Comparison of ENCODE assay signal across 13 cellular contexts in the genomic region with DNA sequence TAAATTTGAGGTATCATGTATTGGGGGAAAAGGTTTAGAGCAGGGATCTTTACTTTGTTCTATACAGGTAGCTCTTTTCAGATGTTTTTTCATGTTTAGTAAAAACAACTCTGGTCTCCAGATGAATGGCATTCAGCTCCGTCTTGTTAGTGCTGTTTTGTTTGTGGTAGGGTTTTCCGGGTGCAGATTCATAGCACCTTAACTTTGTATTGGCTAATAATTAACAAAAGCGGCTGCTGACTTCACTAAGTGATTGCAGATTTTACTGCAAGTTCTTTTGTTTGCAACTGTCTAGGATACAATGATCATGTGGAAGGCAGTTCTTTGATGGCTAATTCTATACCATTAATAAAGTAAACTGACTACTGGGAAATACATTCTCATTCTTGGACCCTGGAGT. TPM values are rescaled to one million over a fixed set of nuclear protein-coding genes. Genes with fewer than 3 reads are reported as not detected.
DNase-seq lines count a peak whose midpoint lies in the region; ATAC-seq, FAIRE-seq and TF ChIP-seq lines count a peak whose summit lies in the region.
"Had no signal": no experiment of that assay in that cellular context is flagged by ENCODE, and none has a peak within 500 bp of the region (broad histone marks: within the 10 kb centered on the region; RNA-seq: fewer than 3 reads in every experiment).

No MANE protein-coding gene starts in this region.

- H3K27ac ChIP-seq in kidney (ENCODE audit: low read depth in 2 of 2, low read length in 2 of 2) (no peak overlapping the region), gastroesophageal sphincter (no peak overlapping the region)
- H3K27ac ChIP-seq: coronary artery had no signal

- TF ChIP-seq CTCF in kidney (IDR thresholded peaks at IDR 0.05; ENCODE audit: borderline replicate concordance, extremely low read depth, insufficient read depth): no peak
- no peak for TF ChIP-seq CTCF in gastroesophageal sphincter (IDR thresholded peaks at IDR 0.05)

- H3K27me3 ChIP-seq in gastroesophageal sphincter: no peaks in the 10 kb centered on the region

- intact Hi-C loops in kidney (cut with DNase I): no loop called here

- no peaks in the 10 kb centered on the region for H3K9me3 ChIP-seq in kidney (ENCODE audit: control insufficient read depth in 1 of 2, low read length in 2 of 2)
- no peaks in the 10 kb centered on the region for H3K9me3 ChIP-seq in gastroesophageal sphincter

- H3K4me1 ChIP-seq in kidney (ENCODE audit: control insufficient read depth in 1 of 2, insufficient read depth in 1 of 2, low read depth in 1 of 2, low read length in 2 of 2) (peaks cover 0 to 5% of the 10 kb centered on the region in 2 donors), gastroesophageal sphincter (peaks cover 3 to 19% (median 4%) of the 10 kb centered on the region in 3 donors)

- ATAC-seq in GM18861 (IDR thresholded peaks at IDR 0.05; ENCODE audit: unreplicated experiment) (peak; percentile 4), GM21825 (IDR thresholded peaks at IDR 0.05; ENCODE audit: unreplicated experiment) (peak; percentile 12), HG03432 (IDR thresholded peaks at IDR 0.05; ENCODE audit: unreplicated experiment) (peak; percentile 27), gastroesophageal sphincter (no peak)

- H3K36me3 ChIP-seq in kidney (ENCODE audit: control insufficient read depth in 1 of 2, insufficient read depth in 2 of 2, low read length in 2 of 2): no peaks in the 10 kb centered on the region
- H3K36me3 ChIP-seq in gastroesophageal sphincter: no peaks in the 10 kb centered on the region

- 67 to 73% methylated on average over 3 of the region's 3 CpGs for WGBS in gastroesophageal sphincter (ENCODE audit: low coverage in 1 of 2), 2 donors

- peak; percentile 3 for FAIRE-seq in kidney (lab: Jason Lieb, UNC)
- FAIRE-seq: TTC549 had no signal

- no peak for TF ChIP-seq EP300 in gastroesophageal sphincter (IDR thresholded peaks at IDR 0.05)

- no peak overlapping the region for H3K4me3 ChIP-seq in kidney (ENCODE audit: low read length in 2 of 2)
- H3K4me3 ChIP-seq in gastroesophageal sphincter: no peak overlapping the region
- H3K4me3 ChIP-seq: coronary artery had no signal

- DNase-seq in kidney: no peak
- no peak for DNase-seq in stimulated activated naive CD4-positive, alpha-beta T cell (lab: John Stamatoyannopoulos, UW)
- no peak for DNase-seq in NK-92 (lab: John Stamatoyannopoulos, UW; ENCODE audit: unreplicated experiment)
- DNase-seq in GM19240 (ENCODE audit: insufficient read length, low spot score): no peak
- DNase-seq: CD4-positive, alpha-beta T cell; stimulated activated CD8-positive, alpha-beta memory T cell treated with anti-CD3 and anti-CD28 coated beads, Interleukin-4, amount 100 ng/mL, for 48 hours had no signal

- H3K9ac ChIP-seq in kidney (ENCODE audit: low read length in 2 of 2): no peak overlapping the region

- no peak for TF ChIP-seq POLR2A in gastroesophageal sphincter (IDR thresholded peaks at IDR 0.05)

RNA-seq across cellular contexts. Expression of a gene that starts 32.2 kb away (rescaled TPM):
- 34.3 TPM for total RNA-seq in kidney
- polyA plus RNA-seq in kidney (ENCODE audit: insufficient read depth, low read depth, low replicate concordance): 2.2 TPM
- 10 to 100 TPM in 3 of 4 donors, 1 to 10 TPM in 1; 5.3 to 91.2 (median 21.7) TPM for total RNA-seq in gastroesophageal sphincter
- total RNA-seq: activated T-helper 2 cell treated with anti-CD3 and anti-CD28 coated beads, Interferon-gamma antibody, Interleukin-2, Interleukin-4, amounts not matched to agents 10 μg/mL and 5 μg/mL and 100 μg/mL, durations not matched to agents 14 hours and 24 hours and 36 hours; CD4-positive, alpha-beta T cell had no signal

RNA-seq across cellular contexts. Expression of a gene that starts 38.4 kb away (rescaled TPM):
- total RNA-seq in kidney (17.8 TPM), gastroesophageal sphincter (10 to 100 TPM; 35.9 to 65.4 (median 53.3) TPM)
- 3.2 TPM for polyA plus RNA-seq in kidney (ENCODE audit: insufficient read depth, low read depth, low replicate concordance)
- total RNA-seq: activated T-helper 2 cell treated with anti-CD3 and anti-CD28 coated beads, Interferon-gamma antibody, Interleukin-2, Interleukin-4, amounts not matched to agents 10 μg/mL and 5 μg/mL and 100 μg/mL, durations not matched to agents 14 hours and 24 hours and 36 hours; CD4-positive, alpha-beta T cell had no signal
